ENCODE assay signal across 1 cellular context in the genomic region with DNA sequence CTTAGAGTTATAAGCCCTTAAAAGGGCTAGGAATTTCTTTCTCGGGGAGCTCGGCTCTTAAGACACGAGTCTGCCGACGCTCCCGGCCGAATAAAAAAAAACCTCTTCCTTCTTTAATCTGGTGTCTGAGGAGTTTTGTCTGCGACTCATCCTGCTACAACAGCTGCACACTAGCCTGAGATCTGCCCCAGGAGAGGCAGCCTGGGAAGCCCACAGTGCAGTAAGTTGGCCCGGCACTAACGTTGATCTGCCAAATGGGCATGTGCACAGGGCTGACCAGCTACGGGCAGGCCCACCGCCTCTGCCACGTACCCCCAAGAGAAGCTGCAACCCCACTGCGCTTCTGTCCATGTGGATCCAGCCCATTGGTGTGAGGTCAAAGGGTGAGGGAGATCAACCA.
TF ChIP-seq lines count a peak whose summit lies in the region.

No MANE protein-coding gene starts in this region.

TF ChIP-seq in SK-N-SH, 30 proteins besides CTCF, POLR2A, EP300 and RAD21 (continued from another document):
- TF ChIP-seq, protein P1, sequence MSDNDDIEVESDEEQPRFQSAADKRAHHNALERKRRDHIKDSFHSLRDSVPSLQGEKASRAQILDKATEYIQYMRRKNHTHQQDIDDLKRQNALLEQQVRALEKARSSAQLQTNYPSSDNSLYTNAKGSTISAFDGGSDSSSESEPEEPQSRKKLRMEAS (IDR thresholded peaks at IDR 0.05; ENCODE audit: low read depth): no peak
- no peak for TF ChIP-seq NRF1 (IDR thresholded peaks at IDR 0.05; ENCODE audit: low read depth, low read length)
- TF ChIP-seq, protein P2, sequence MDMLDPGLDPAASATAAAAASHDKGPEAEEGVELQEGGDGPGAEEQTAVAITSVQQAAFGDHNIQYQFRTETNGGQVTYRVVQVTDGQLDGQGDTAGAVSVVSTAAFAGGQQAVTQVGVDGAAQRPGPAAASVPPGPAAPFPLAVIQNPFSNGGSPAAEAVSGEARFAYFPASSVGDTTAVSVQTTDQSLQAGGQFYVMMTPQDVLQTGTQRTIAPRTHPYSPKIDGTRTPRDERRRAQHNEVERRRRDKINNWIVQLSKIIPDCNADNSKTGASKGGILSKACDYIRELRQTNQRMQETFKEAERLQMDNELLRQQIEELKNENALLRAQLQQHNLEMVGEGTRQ (IDR thresholded peaks at IDR 0.05; ENCODE audit: borderline replicate concordance, low read depth, low read length): no peak
- no peak for TF ChIP-seq NFIC (IDR thresholded peaks at IDR 0.05; ENCODE audit: borderline replicate concordance)
- TF ChIP-seq, protein P3, sequence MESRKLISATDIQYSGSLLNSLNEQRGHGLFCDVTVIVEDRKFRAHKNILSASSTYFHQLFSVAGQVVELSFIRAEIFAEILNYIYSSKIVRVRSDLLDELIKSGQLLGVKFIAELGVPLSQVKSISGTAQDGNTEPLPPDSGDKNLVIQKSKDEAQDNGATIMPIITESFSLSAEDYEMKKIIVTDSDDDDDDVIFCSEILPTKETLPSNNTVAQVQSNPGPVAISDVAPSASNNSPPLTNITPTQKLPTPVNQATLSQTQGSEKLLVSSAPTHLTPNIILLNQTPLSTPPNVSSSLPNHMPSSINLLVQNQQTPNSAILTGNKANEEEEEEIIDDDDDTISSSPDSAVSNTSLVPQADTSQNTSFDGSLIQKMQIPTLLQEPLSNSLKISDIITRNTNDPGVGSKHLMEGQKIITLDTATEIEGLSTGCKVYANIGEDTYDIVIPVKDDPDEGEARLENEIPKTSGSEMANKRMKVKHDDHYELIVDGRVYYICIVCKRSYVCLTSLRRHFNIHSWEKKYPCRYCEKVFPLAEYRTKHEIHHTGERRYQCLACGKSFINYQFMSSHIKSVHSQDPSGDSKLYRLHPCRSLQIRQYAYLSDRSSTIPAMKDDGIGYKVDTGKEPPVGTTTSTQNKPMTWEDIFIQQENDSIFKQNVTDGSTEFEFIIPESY (IDR thresholded peaks at IDR 0.05; ENCODE audit: borderline replicate concordance, low read depth): no peak
- TF ChIP-seq, protein P4, sequence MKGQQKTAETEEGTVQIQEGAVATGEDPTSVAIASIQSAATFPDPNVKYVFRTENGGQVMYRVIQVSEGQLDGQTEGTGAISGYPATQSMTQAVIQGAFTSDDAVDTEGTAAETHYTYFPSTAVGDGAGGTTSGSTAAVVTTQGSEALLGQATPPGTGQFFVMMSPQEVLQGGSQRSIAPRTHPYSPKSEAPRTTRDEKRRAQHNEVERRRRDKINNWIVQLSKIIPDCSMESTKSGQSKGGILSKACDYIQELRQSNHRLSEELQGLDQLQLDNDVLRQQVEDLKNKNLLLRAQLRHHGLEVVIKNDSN (IDR thresholded peaks at IDR 0.05; ENCODE audit: borderline replicate concordance, low read depth): no peak
- no peak for TF ChIP-seq MXI1 (IDR thresholded peaks at IDR 0.05; ENCODE audit: low read depth, low read length)
